In genomic region chr3:75321060-75321459, GRCh38 we compare ENCODE assay signal across 31 cellular contexts.
"Had no signal": no experiment of that assay in that cellular context is flagged by ENCODE, and none has a peak within 500 bp of the region (broad histone marks: within the 10 kb centered on the region; RNA-seq: fewer than 3 reads in every experiment).

No MANE protein-coding gene starts in this region.

- H3K4me3 ChIP-seq: neural progenitor cell, ovary, psoas muscle, skin epidermis, smooth muscle cell, spleen, suprapubic skin, testis, tibial artery, transverse colon, upper lobe of right lung, uterus had no signal

- H3K27me3 Mint-ChIP-seq: progenitor cell of endocrine pancreas; stimulated activated memory B cell treated with anti-CD40 and anti-IgM and Interleukin-4, amounts not matched to agents 10 μg/mL and 1 μg/mL and 100 μg/mL, for 72 hours; stimulated activated naive CD8-positive, alpha-beta T cell treated with anti-CD3 and anti-CD28 coated beads, Interleukin-15, amount 100 ng/mL, for 72 hours had no signal

- H3K27ac Mint-ChIP-seq: natural killer cell; nephron; neural progenitor cell; stimulated activated memory B cell treated with anti-CD40 and anti-IgM and Interleukin-4, amounts not matched to agents 10 μg/mL and 1 μg/mL and 100 μg/mL, for 72 hours; stimulated activated naive CD8-positive, alpha-beta T cell treated with anti-CD3 and anti-CD28 coated beads, Interleukin-15, amount 100 ng/mL, for 72 hours; type B pancreatic cell had no signal

- H3K27me3 ChIP-seq: neural progenitor cell, ovary, suprapubic skin, testis, tibial artery, transverse colon, upper lobe of right lung, uterus had no signal

- H3K4me1 Mint-ChIP-seq: natural killer cell; stimulated activated memory B cell treated with anti-CD40 and anti-IgM and Interleukin-4, amounts not matched to agents 10 μg/mL and 1 μg/mL and 100 μg/mL, for 72 hours; stimulated activated naive CD8-positive, alpha-beta T cell treated with anti-CD3 and anti-CD28 coated beads, Interleukin-15, amount 100 ng/mL, for 72 hours had no signal

- H3K4me2 ChIP-seq: neural progenitor cell, smooth muscle cell had no signal

- H3K27ac ChIP-seq: neural progenitor cell, ovary, parathyroid adenoma, psoas muscle, skin epidermis, spleen, suprapubic skin, testis, tibial artery, transverse colon, upper lobe of right lung, uterus had no signal

- H3K79me2 ChIP-seq: parathyroid adenoma had no signal

- H3K36me3 ChIP-seq: neural progenitor cell, ovary, spleen, suprapubic skin, tibial artery, transverse colon, upper lobe of right lung, uterus had no signal

- H3K9me3 Mint-ChIP-seq: natural killer cell; nephron; neural progenitor cell; stimulated activated memory B cell treated with anti-CD40 and anti-IgM and Interleukin-4, amounts not matched to agents 10 μg/mL and 1 μg/mL and 100 μg/mL, for 72 hours; stimulated activated naive CD8-positive, alpha-beta T cell treated with anti-CD3 and anti-CD28 coated beads, Interleukin-15, amount 100 ng/mL, for 72 hours; type B pancreatic cell had no signal

- DNase-seq: natural killer cell; occipital lobe; ovary; posterior cingulate gyrus; psoas muscle; right cardiac atrium; spleen; stimulated activated CD4-positive, alpha-beta T cell treated with anti-CD3 and anti-CD28 coated beads, Interleukin-12 subunit alpha, Interleukin-12 subunit beta, amount 100 ng/mL, for 4 hours; stimulated activated CD4-positive, alpha-beta T cell treated with anti-CD3 and anti-CD28 coated beads, Interleukin-1b, Interleukin-23, amount 100 ng/mL, for 48 hours; stimulated activated CD4-positive, alpha-beta T cell treated with anti-CD3 and anti-CD28 coated beads, Interleukin-4, amount 100 ng/mL, for 1 hour; stimulated activated CD4-positive, alpha-beta T cell treated with anti-CD3 and anti-CD28 coated beads, Interleukin-4, amount 100 ng/mL, for 4 hours; stimulated activated CD8-positive, alpha-beta memory T cell treated with anti-CD3 and anti-CD28 coated beads, Interleukin-4, amount 100 ng/mL, for 48 hours; stimulated activated naive CD4-positive, alpha-beta T cell; stimulated activated naive CD8-positive, alpha-beta T cell treated with anti-CD3 and anti-CD28 coated beads, Interleukin-15, amount 100 ng/mL, for 72 hours; stimulated activated naive CD8-positive, alpha-beta T cell treated with anti-CD3 and anti-CD28 coated beads, Interleukin-15, Interleukin-2, amounts not matched to agents 100 U/mL and 50 U/mL, for 24 hours; substantia nigra; testis; tibial artery; transverse colon; upper lobe of right lung; uterus had no signal

- H3K4me3 Mint-ChIP-seq: natural killer cell; nephron; neural progenitor cell; stimulated activated memory B cell treated with anti-CD40 and anti-IgM and Interleukin-4, amounts not matched to agents 10 μg/mL and 1 μg/mL and 100 μg/mL, for 72 hours; stimulated activated naive CD8-positive, alpha-beta T cell treated with anti-CD3 and anti-CD28 coated beads, Interleukin-15, amount 100 ng/mL, for 72 hours; type B pancreatic cell had no signal

- ATAC-seq: natural killer cell; psoas muscle; right cardiac atrium; sciatic nerve; stimulated activated memory B cell treated with anti-CD40 and anti-IgM and Interleukin-4, amounts not matched to agents 10 μg/mL and 1 μg/mL and 100 μg/mL, for 72 hours; stimulated activated naive CD8-positive, alpha-beta T cell treated with anti-CD3 and anti-CD28 coated beads, Interleukin-15, amount 100 ng/mL, for 72 hours; stimulated activated naive CD8-positive, alpha-beta T cell treated with anti-CD3 and anti-CD28 coated beads, Interleukin-15, Interleukin-2, amounts not matched to agents 100 U/mL and 50 U/mL, for 24 hours; upper lobe of right lung had no signal

- H3K36me3 Mint-ChIP-seq: natural killer cell; neural progenitor cell; stimulated activated memory B cell treated with anti-CD40 and anti-IgM and Interleukin-4, amounts not matched to agents 10 μg/mL and 1 μg/mL and 100 μg/mL, for 72 hours; type B pancreatic cell had no signal

- H3K9ac ChIP-seq: neural progenitor cell, parathyroid adenoma had no signal

- H3K4me1 ChIP-seq: parathyroid adenoma, psoas muscle, spleen, suprapubic skin, testis, tibial artery, transverse colon, upper lobe of right lung, uterus had no signal
